In genomic region chr1:37975083-37975482, GRCh38 we compare ENCODE assay signal across 8 cellular contexts. TPM values are rescaled to one million over a fixed set of nuclear protein-coding genes. Genes with fewer than 3 reads are reported as not detected.
DNase-seq lines count a peak whose midpoint lies in the region; ATAC-seq, FAIRE-seq and TF ChIP-seq lines count a peak whose summit lies in the region.
"Not testable (repeated sequence)": the region's sequence is repeated elsewhere in the genome, so short reads cannot be mapped to it uniquely, and the experiment has no call there.

No MANE protein-coding gene starts in this region.

- H4K20me1 ChIP-seq in MM.1S (ENCODE audit: insufficient read depth, low read length) = not testable (repeated sequence)

- H3K9me2 ChIP-seq in MM.1S (replicated peaks; ENCODE audit: insufficient read depth, low read length) = not testable (repeated sequence)

- FAIRE-seq in islet of Langerhans (lab: Jason Lieb, UNC) = peak; percentile 77

- not testable (repeated sequence) for H3K9me3 ChIP-seq in MM.1S (replicated peaks; ENCODE audit: insufficient read depth, low read length); prostate gland

- H3K9me3 Mint-ChIP-seq in activated CD8-positive, alpha-beta T cell treated with anti-CD3 and anti-CD28 coated beads for 36 hours = not testable (repeated sequence)

- H3K79me2 ChIP-seq in MM.1S (ENCODE audit: low read length) = not testable (repeated sequence)

- H3K27me3 ChIP-seq in MM.1S (replicated peaks; ENCODE audit: insufficient read depth, low read length); prostate gland (replicated peaks; ENCODE audit: insufficient read depth): not testable (repeated sequence)

- H3K4me1 Mint-ChIP-seq in activated CD8-positive, alpha-beta T cell treated with anti-CD3 and anti-CD28 coated beads for 36 hours (ENCODE audit: low read depth) = peaks cover 18% of the 10 kb centered on the region

- not testable (repeated sequence) for TF ChIP-seq POLR2A in prostate gland (IDR thresholded peaks at IDR 0.05)

- ATAC-seq in activated CD8-positive, alpha-beta T cell treated with anti-CD3 and anti-CD28 coated beads for 36 hours = not testable (repeated sequence)

- TF ChIP-seq CTCF in MM.1S (IDR thresholded peaks at IDR 0.05; ENCODE audit: low read length) (peak; percentile 22; the same call in 1 of the 2 replicates), prostate gland (IDR thresholded peaks at IDR 0.05) (peak in 3 of 4 experiments; percentile 36 to 67 (median 46))
- peak; percentile 53 for TF ChIP-seq CTCF in activated CD8-positive, alpha-beta T cell treated with anti-CD3 and anti-CD28 coated beads for 36 hours (IDR thresholded peaks at IDR 0.05)

- 53% methylated on average over 6 of the region's 6 CpGs for WGBS in prostate gland

- not testable (repeated sequence) for H3K4me2 ChIP-seq in MM.1S (ENCODE audit: low read depth, low read length)

- intact Hi-C loops in activated CD8-positive, alpha-beta T cell treated with anti-CD3 and anti-CD28 coated beads for 36 hours (cut with micrococcal nuclease); prostate gland (cut with DNase I): not testable (repeated sequence)

- not testable (repeated sequence) for H3K4me3 Mint-ChIP-seq in activated CD8-positive, alpha-beta T cell treated with anti-CD3 and anti-CD28 coated beads for 36 hours

- H3F3A ChIP-seq in MM.1S (ENCODE audit: insufficient read depth, low read length) = not testable (repeated sequence)

- H3K27ac ChIP-seq in MM.1S (ENCODE audit: low read length); prostate gland: not testable (repeated sequence)

- not testable (repeated sequence) for H3K27me3 Mint-ChIP-seq in activated CD8-positive, alpha-beta T cell treated with anti-CD3 and anti-CD28 coated beads for 36 hours

- DNase-seq in AG08396 (ENCODE audit: low spot score) = peak; percentile 45
- peak; percentile 21 for DNase-seq in GM04504 (ENCODE audit: low read depth)
- DNase-seq in MM.1S; activated CD8-positive, alpha-beta T cell treated with anti-CD3 and anti-CD28 coated beads for 36 hours; prostate gland (ENCODE audit: low spot score): not testable (repeated sequence)
- peak; percentile 16 for DNase-seq in NOMO-1 treated with dmso at 0.1 percent for 144 hours (lab: John Stamatoyannopoulos, UW; ENCODE audit: unreplicated experiment)
- peak; percentile 47 for DNase-seq in epidermal melanocyte (ENCODE audit: insufficient read length, low spot score)

- CTCF ChIA-PET in activated CD8-positive, alpha-beta T cell treated with anti-CD3 and anti-CD28 coated beads for 36 hours (lab: Charles Lee) = interaction anchor here (0.9 kb wide), 1 partner anchor 15 kb away, joined by 3 read pairs; the partner anchor contains the start of gene SF3A3

- not testable (repeated sequence) for H2AFZ ChIP-seq in MM.1S (ENCODE audit: low read length)

- H3K27ac Mint-ChIP-seq in activated CD8-positive, alpha-beta T cell treated with anti-CD3 and anti-CD28 coated beads for 36 hours = not testable (repeated sequence)

- peaks cover 13% of the 10 kb centered on the region; the same call in 1 of the 2 replicates for H3K36me3 ChIP-seq in MM.1S (replicated peaks; ENCODE audit: insufficient read depth, low read length)
- H3K36me3 ChIP-seq in prostate gland = not testable (repeated sequence)

- POLR2A ChIA-PET in activated CD8-positive, alpha-beta T cell treated with anti-CD3 and anti-CD28 coated beads for 36 hours (lab: Charles Lee) = interaction anchor here (0.6 to 1.5 kb wide), 2 partner anchors 15 to 50 kb away, joined by 3 to 4 read pairs; partner anchors contain the start of gene SF3A3

- peaks cover 74% of the 10 kb centered on the region for H3K36me3 Mint-ChIP-seq in activated CD8-positive, alpha-beta T cell treated with anti-CD3 and anti-CD28 coated beads for 36 hours (ENCODE audit: low read depth)

- H3K9ac ChIP-seq in MM.1S (ENCODE audit: low read length) = not testable (repeated sequence)

- not testable (repeated sequence) for H3K4me1 ChIP-seq in MM.1S (ENCODE audit: low read length); prostate gland (replicated peaks)

- H3K4me3 ChIP-seq in MM.1S (ENCODE audit: low read length); prostate gland: not testable (repeated sequence)

RNA-seq across cellular contexts. Expression of gene SF3A3, which starts 14.7 kb away (rescaled TPM):
- 10 to 100 TPM; 94.9 to 96.7 TPM for total RNA-seq in activated CD8-positive, alpha-beta T cell treated with anti-CD3 and anti-CD28 coated beads for 36 hours
- total RNA-seq in prostate gland = 10 to 100 TPM; 55.8 to 68.0 TPM

RNA-seq across cellular contexts. Expression of gene INPP5B, which starts 28.2 kb away (rescaled TPM):
- total RNA-seq in activated CD8-positive, alpha-beta T cell treated with anti-CD3 and anti-CD28 coated beads for 36 hours = 10 to 100 TPM; 27.7 to 29.1 TPM
- 10 to 100 TPM; 12.8 to 20.8 TPM for total RNA-seq in prostate gland

RNA-seq across cellular contexts. Expression of gene FHL3, which starts 30.2 kb away (rescaled TPM):
- 10 to 100 TPM; 26.6 to 26.7 TPM for total RNA-seq in activated CD8-positive, alpha-beta T cell treated with anti-CD3 and anti-CD28 coated beads for 36 hours
- 10 to 100 TPM; 14.2 to 40.6 TPM for total RNA-seq in prostate gland

RNA-seq across cellular contexts. Expression of gene UTP11, which starts 37.5 kb away (rescaled TPM):
- 10 to 100 TPM; 58.1 to 60.6 TPM for total RNA-seq in activated CD8-positive, alpha-beta T cell treated with anti-CD3 and anti-CD28 coated beads for 36 hours
- total RNA-seq in prostate gland = 10 to 100 TPM; 26.9 to 36.5 TPM
